Comparison of ENCODE assay signal across 16 cellular contexts in the genomic region with DNA sequence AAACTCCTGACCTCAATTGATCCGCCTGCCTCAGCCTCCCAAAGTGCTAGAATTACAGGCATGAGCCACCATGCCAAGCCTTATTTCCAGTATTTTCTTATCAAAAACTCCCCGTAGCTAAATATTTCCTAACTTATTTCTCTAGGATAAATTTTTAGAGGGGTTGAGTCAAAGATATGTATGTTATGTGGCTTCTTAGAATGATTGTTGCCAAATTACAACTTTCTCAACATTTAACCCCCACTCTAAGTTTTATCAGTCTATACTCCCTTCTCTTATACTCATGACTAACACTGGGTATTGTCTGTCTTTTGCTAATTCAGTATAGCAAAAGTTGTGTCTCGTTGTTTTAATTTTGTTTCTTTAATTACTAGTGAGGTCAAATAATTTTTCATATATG.
DNase-seq lines count a peak whose midpoint lies in the region; ATAC-seq, FAIRE-seq and TF ChIP-seq lines count a peak whose summit lies in the region.
"Had no signal": no experiment of that assay in that cellular context is flagged by ENCODE, and none has a peak within 500 bp of the region (broad histone marks: within the 10 kb centered on the region; RNA-seq: fewer than 3 reads in every experiment).

No MANE protein-coding gene starts in this region.

- peak; percentile 49 to 81 for DNase-seq in cardiac fibroblast (ENCODE audit: low read depth in 2 of 2)
- peak; percentile 81 for DNase-seq in iris pigment epithelial cell (ENCODE audit: low read depth)
- no peak for DNase-seq in smooth muscle cell (lab: John Stamatoyannopoulos, UW; ENCODE audit: unreplicated experiment)
- no peak for DNase-seq in frontal cortex (ENCODE audit: low spot score in 2 of 2)
- DNase-seq in activated T-cell treated with anti-CD3 and anti-CD28 coated beads, Interleukin-2, amount 50 U/mL, for 4 hours: no peak
- DNase-seq in NOMO-1 (lab: John Stamatoyannopoulos, UW; ENCODE audit: unreplicated experiment in 2 of 2): no peak
- DNase-seq: 8988T; C1 segment of cervical spinal cord; CD4-positive, alpha-beta T cell; DMS79; GOT3; H9 had no signal

- H2AFZ ChIP-seq in ACC112 (ENCODE audit: low read length, unreplicated experiment): peak overlapping the region; percentile 26
- no peak overlapping the region for H2AFZ ChIP-seq in smooth muscle cell (ENCODE audit: low read depth)

- no peak for ATAC-seq in activated T-cell treated with anti-CD3 and anti-CD28 coated beads, Interleukin-2, amount 50 U/mL, for 4 hours
- ATAC-seq: GM12878 had no signal

- H3F3A ChIP-seq in smooth muscle cell (ENCODE audit: low read depth): peaks cover 6% of the 10 kb centered on the region

- no peak overlapping the region for H3K9ac ChIP-seq in smooth muscle cell (ENCODE audit: low read depth)

- H3K36me3 ChIP-seq in ACC112 (ENCODE audit: insufficient read depth, low read length) (no peaks in the 10 kb centered on the region), smooth muscle cell (ENCODE audit: low read depth) (no peaks in the 10 kb centered on the region)

- H3K4me1 Mint-ChIP-seq in activated T-cell treated with anti-CD3 and anti-CD28 coated beads, Interleukin-2, amount 50 U/mL, for 4 hours (ENCODE audit: low read depth): no peaks in the 10 kb centered on the region
- H3K4me1 Mint-ChIP-seq: B cell, H9 had no signal

- H3K4me3 ChIP-seq in ACC112 (ENCODE audit: low read depth, low read length) (no peak overlapping the region), cardiac fibroblast (replicated peaks in 1 of 2; ENCODE audit: low read depth in 2 of 2, low read length in 2 of 2) (no peak overlapping the region), smooth muscle cell (no peak overlapping the region)
- H3K4me3 ChIP-seq: GM12878 had no signal

- 62% methylated on average over 3 of the region's 3 CpGs for WGBS in smooth muscle cell (ENCODE audit: low lambda C conversion rate)

- no peaks in the 10 kb centered on the region for H3K27me3 ChIP-seq in ACC112 (ENCODE audit: insufficient read depth, low read length)
- H3K27me3 ChIP-seq in smooth muscle cell (ENCODE audit: low read depth): no peaks in the 10 kb centered on the region

- no peaks in the 10 kb centered on the region for H3K9me3 Mint-ChIP-seq in activated T-cell treated with anti-CD3 and anti-CD28 coated beads, Interleukin-2, amount 50 U/mL, for 4 hours
- H3K9me3 Mint-ChIP-seq: CD4-positive, alpha-beta T cell; H9 had no signal

- H3K27ac ChIP-seq in ACC112 (ENCODE audit: low read depth, low read length) (no peak overlapping the region), smooth muscle cell (ENCODE audit: low read depth) (peak overlapping the region; percentile 50)

- TF ChIP-seq CTCF in cardiac fibroblast (IDR thresholded peaks at IDR 0.05; ENCODE audit: low read depth, low read length) (no peak), smooth muscle cell (IDR thresholded peaks at IDR 0.05; ENCODE audit: borderline replicate concordance, insufficient read depth, poor library complexity, severe bottlenecking) (no peak)

- no peak for FAIRE-seq in frontal cortex (lab: Jason Lieb, UNC)
- FAIRE-seq: GM12878, GM18507 had no signal

- H3K79me2 ChIP-seq in ACC112 (ENCODE audit: control insufficient read depth, insufficient read depth, low read length, unreplicated experiment) (no peaks in the 10 kb centered on the region), smooth muscle cell (ENCODE audit: low read depth) (no peaks in the 10 kb centered on the region)

- no peaks in the 10 kb centered on the region for H3K36me3 Mint-ChIP-seq in activated T-cell treated with anti-CD3 and anti-CD28 coated beads, Interleukin-2, amount 50 U/mL, for 4 hours (ENCODE audit: insufficient read depth)

- H3K4me2 ChIP-seq in smooth muscle cell: peak overlapping the region; percentile 51

- peaks cover 4% of the 10 kb centered on the region for H3K27me3 Mint-ChIP-seq in activated T-cell treated with anti-CD3 and anti-CD28 coated beads, Interleukin-2, amount 50 U/mL, for 4 hours (ENCODE audit: low read depth)

- H3K4me1 ChIP-seq in ACC112 (ENCODE audit: control insufficient read depth, insufficient read depth, low read length, unreplicated experiment) (peaks cover 50% of the 10 kb centered on the region), smooth muscle cell (ENCODE audit: low read depth) (no peaks in the 10 kb centered on the region)

- no peaks in the 10 kb centered on the region for H4K20me1 ChIP-seq in smooth muscle cell (ENCODE audit: low read depth)

- no peak overlapping the region for H3K4me3 Mint-ChIP-seq in activated T-cell treated with anti-CD3 and anti-CD28 coated beads, Interleukin-2, amount 50 U/mL, for 4 hours
- H3K4me3 Mint-ChIP-seq: B cell; CD4-positive, alpha-beta T cell; H9 had no signal

- H3K9me3 ChIP-seq in smooth muscle cell (replicated peaks; ENCODE audit: low read depth): no peaks in the 10 kb centered on the region

Comparison
In these comparisons a context has a peak if more than half of its experiments do, and no peak if none do; other contexts are left out.
1. DNase-seq: peak in cardiac fibroblast (2 of 2) and iris pigment epithelial cell (single experiment); none in smooth muscle cell (single experiment), frontal cortex (0 of 2), activated T-cell treated with anti-CD3 and anti-CD28 coated beads, Interleukin-2, amount 50 U/mL, for 4 hours (single experiment) and NOMO-1 (0 of 2).